In genomic region chr12:45273717-45274271, GRCh38 we compare ENCODE assay signal across 10 cellular contexts. TPM values are rescaled to one million over a fixed set of nuclear protein-coding genes. Genes with fewer than 3 reads are reported as not detected.
DNase-seq lines count a peak whose midpoint lies in the region; ATAC-seq and TF ChIP-seq lines count a peak whose summit lies in the region.
"Had no signal": no experiment of that assay in that cellular context is flagged by ENCODE, and none has a peak within 500 bp of the region (broad histone marks: within the 10 kb centered on the region; RNA-seq: fewer than 3 reads in every experiment).

No MANE protein-coding gene starts in this region.

- no peak overlapping the region for H3K9ac ChIP-seq in fibroblast of lung (ENCODE audit: insufficient read depth, low read length)

- ATAC-seq in omental fat pad (ENCODE audit: low FRiP score) (peak; percentile 96), HG03135 (IDR thresholded peaks at IDR 0.05; ENCODE audit: unreplicated experiment) (no peak)
- no peak for ATAC-seq in activated CD4-positive, CD25-positive, alpha-beta regulatory T cell treated with anti-CD3 and anti-CD28 coated beads, Interleukin-2, amount 50 U/mL, for 24 hours

- DNase-seq in AG20443 (ENCODE audit: low spot score) (peak; percentile 90), RKO (ENCODE audit: low spot score) (peak; percentile 85), fibroblast of lung (ENCODE audit: low read depth in 2 of 2) (peak; percentile 89 to 99), omental fat pad (ENCODE audit: low spot score) (no peak), immature natural killer cell (no peak), SHP77 treated with DMSO at 0.1 percent for 48 hours (lab: John Stamatoyannopoulos, UW) (no peak)
- DNase-seq: CD4-positive, alpha-beta memory T cell had no signal

- H3K4me3 Mint-ChIP-seq in immature natural killer cell = no peak overlapping the region
- H3K4me3 Mint-ChIP-seq: CD4-positive, alpha-beta memory T cell had no signal

- H3K36me3 ChIP-seq in fibroblast of lung (ENCODE audit: control insufficient read depth, insufficient read depth, low read length) = no peaks in the 10 kb centered on the region

- no peak for TF ChIP-seq CTCF in fibroblast of lung (conservative IDR thresholded peaks at IDR 0.05 in 1 of 2, IDR thresholded peaks at IDR 0.05 in 1 of 2; ENCODE audit: low read depth in 1 of 2, low read length in 2 of 2)
- TF ChIP-seq CTCF in omental fat pad (IDR thresholded peaks at IDR 0.05) = no peak

- H3K27ac Mint-ChIP-seq in immature natural killer cell = no peak overlapping the region
- H3K27ac Mint-ChIP-seq: activated T-helper 2 cell treated with anti-CD3 and anti-CD28 coated beads, Interferon-gamma antibody, Interleukin-2, Interleukin-4, amounts not matched to agents 10 μg/mL and 5 μg/mL and 100 μg/mL, durations not matched to agents 14 hours and 24 hours and 36 hours; CD4-positive, alpha-beta memory T cell had no signal

- H3K4me1 Mint-ChIP-seq in immature natural killer cell = peaks cover 7 to 8% of the 10 kb centered on the region in 2 donors

- no peak overlapping the region for H3K4me3 ChIP-seq in fibroblast of lung (replicated peaks in 1 of 4; ENCODE audit: control extremely low read depth in 1 of 4, insufficient read depth in 1 of 4, low read depth in 3 of 4, low read length in 4 of 4)

- no peaks in the 10 kb centered on the region for H4K20me1 ChIP-seq in fibroblast of lung (ENCODE audit: control insufficient read depth, extremely low read depth, insufficient read depth, low read length)

- no peaks in the 10 kb centered on the region for H3K9me3 Mint-ChIP-seq in immature natural killer cell
- H3K9me3 Mint-ChIP-seq: activated T-helper 2 cell treated with anti-CD3 and anti-CD28 coated beads, Interferon-gamma antibody, Interleukin-2, Interleukin-4, amounts not matched to agents 10 μg/mL and 5 μg/mL and 100 μg/mL, durations not matched to agents 14 hours and 24 hours and 36 hours; CD4-positive, alpha-beta memory T cell had no signal

- peaks cover 14% of the 10 kb centered on the region for H3K4me1 ChIP-seq in fibroblast of lung (ENCODE audit: control insufficient read depth, extremely low read depth, insufficient read depth, low read length)

- H3K9me3 ChIP-seq in fibroblast of lung (ENCODE audit: control insufficient read depth, insufficient read depth, low read depth, low read length) = no peaks in the 10 kb centered on the region

- peaks cover 0 to 13% (median 0%) of the 10 kb centered on the region in 3 donors for H3K36me3 Mint-ChIP-seq in immature natural killer cell

- H3K79me2 ChIP-seq in fibroblast of lung (ENCODE audit: control insufficient read depth, insufficient read depth, low read length) = peaks cover 17% of the 10 kb centered on the region

- no peaks in the 10 kb centered on the region for H3K27me3 Mint-ChIP-seq in immature natural killer cell (ENCODE audit: low read depth in 3 of 3)
- H3K27me3 Mint-ChIP-seq: CD4-positive, alpha-beta memory T cell had no signal

- no peak overlapping the region for H2AFZ ChIP-seq in fibroblast of lung (ENCODE audit: low read length)

- no peaks in the 10 kb centered on the region for H3K27me3 ChIP-seq in fibroblast of lung (ENCODE audit: control insufficient read depth, insufficient read depth, low read length)

- H3K27ac ChIP-seq in fibroblast of lung (ENCODE audit: insufficient read depth, low read length) = peak overlapping the region; percentile 83

- H3K4me2 ChIP-seq in fibroblast of lung (ENCODE audit: extremely low read depth, insufficient read depth, low read length) = peak overlapping the region; percentile 42

RNA-seq across cellular contexts. Expression of gene ANO6, which starts 57.9 kb away (rescaled TPM):
- total RNA-seq in fibroblast of lung (57.5 and 59.1 TPM in 2 replicates), omental fat pad (100 to 1,000 TPM in 2 of 4 donors, 10 to 100 TPM in 2; 88.8 to 189 (median 105) TPM)
- polyA plus RNA-seq in fibroblast of lung (40.5 and 69.1 TPM in 2 replicates), immature natural killer cell (10 to 100 TPM; 17.9 to 30.7 (median 27.7) TPM)
- polyA plus RNA-seq in fibroblast of lung (2012) = 24.7 and 43.5 TPM in 2 replicates
- 18.5 and 20.5 TPM in 2 replicates for polyA minus RNA-seq in fibroblast of lung (ENCODE audit: low replicate concordance)

Comparison
In these comparisons a context has a peak if more than half of its experiments do, and no peak if none do; other contexts are left out.
1. DNase-seq: peak in AG20443 (single experiment), RKO (single experiment) and fibroblast of lung (2 of 2); none in omental fat pad (single experiment), immature natural killer cell (0 of 3) and SHP77 treated with DMSO at 0.1 percent for 48 hours (single experiment).